ENCODE assay signal across 1 cellular context in the genomic region with DNA sequence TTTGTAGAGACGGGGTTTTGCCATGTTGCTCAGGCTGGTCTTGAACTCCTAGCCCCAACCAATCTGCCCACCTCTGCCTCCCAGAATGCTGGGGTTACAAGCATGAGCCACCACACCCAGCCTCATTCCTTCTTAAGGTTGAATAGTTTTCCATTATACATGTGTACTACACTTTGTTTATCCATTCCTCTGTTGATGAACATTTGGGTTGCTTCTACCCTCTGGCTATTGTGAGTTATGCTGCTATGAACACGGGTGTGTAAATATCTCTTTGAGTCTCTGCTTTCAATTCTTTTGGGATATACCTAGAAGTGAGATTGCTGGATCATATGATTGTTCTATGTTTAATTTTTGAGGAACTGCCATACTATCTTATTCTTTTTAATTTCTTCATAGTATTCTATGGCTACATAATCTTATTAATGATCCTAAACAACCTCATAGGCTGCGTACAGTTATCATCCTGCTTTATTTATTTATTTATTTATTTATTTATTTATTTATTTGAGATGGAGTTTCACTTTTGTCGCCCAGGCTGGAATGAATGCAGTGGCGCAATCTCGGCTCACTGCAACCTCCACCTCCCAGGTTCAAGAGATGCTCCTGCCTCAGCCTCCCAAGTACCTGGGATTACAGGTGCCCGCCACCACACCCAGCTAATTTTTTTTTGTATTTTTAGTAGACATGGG.
TF ChIP-seq lines count a peak whose summit lies in the region.

No MANE protein-coding gene starts in this region.

TF ChIP-seq in A549, 52 proteins besides CTCF, POLR2A, EP300 and RAD21:
- TF ChIP-seq RCOR1 (IDR thresholded peaks at IDR 0.05; ENCODE audit: low read depth, low read length) (no peak), ZC3H11A (IDR thresholded peaks at IDR 0.05) (peak; percentile 98)
TF ChIP-seq in A549: peak in this region for 1.
